In genomic region chr3:47012342-47013230, GRCh38 we compare ENCODE assay signal across 12 cellular contexts. TPM values are rescaled to one million over a fixed set of nuclear protein-coding genes. Genes with fewer than 3 reads are reported as not detected.
A peak's percentile ranks its signal among the peaks of the same experiment; 100 is the strongest.
DNase-seq lines count a peak whose midpoint lies in the region; ATAC-seq, FAIRE-seq and TF ChIP-seq lines count a peak whose summit lies in the region.
"Had no signal": no experiment of that assay in that cellular context is flagged by ENCODE, and none has a peak within 500 bp of the region (broad histone marks: within the 10 kb centered on the region; RNA-seq: fewer than 3 reads in every experiment).

No MANE protein-coding gene starts in this region.

- no peak overlapping the region for H3K4me2 ChIP-seq in astrocyte (ENCODE audit: low read length)

- DNase-seq in CD4-positive, alpha-beta memory T cell = no peak
- DNase-seq in astrocyte (ENCODE audit: low read depth) = no peak
- no peak for DNase-seq in natural killer cell
- no peak for DNase-seq in foreskin melanocyte
- DNase-seq: activated CD4-positive, alpha-beta T cell treated with anti-CD3 and anti-CD28 coated beads, Interleukin-2, amount 50 U/mL, for 1 hour; amniotic stem cell; HFFc6; NCI-H1930 had no signal

- peaks cover 0 to 3% (median 0%) of the 10 kb centered on the region in 8 donors for H3K9me3 Mint-ChIP-seq in CD4-positive, alpha-beta memory T cell
- H3K9me3 Mint-ChIP-seq in IgD-negative memory B cell (no peaks in the 10 kb centered on the region), astrocyte (ENCODE audit: unreplicated experiment) (no peaks in the 10 kb centered on the region), natural killer cell (no peaks in the 10 kb centered on the region)
- H3K9me3 Mint-ChIP-seq: HFFc6 had no signal

- peak overlapping the region; percentile 14 to 83 (median 49) for H3K27ac Mint-ChIP-seq in CD4-positive, alpha-beta memory T cell
- H3K27ac Mint-ChIP-seq in IgD-negative memory B cell (peak overlapping the region in 2 of 3 donors; percentile 32 to 35), astrocyte (ENCODE audit: unreplicated experiment) (no peak overlapping the region), natural killer cell (peak overlapping the region; percentile 87 to 93)

- no peaks in the 10 kb centered on the region for H3K9me3 ChIP-seq in CD4-positive, alpha-beta memory T cell (ENCODE audit: control insufficient read depth in 1 of 2, low read length in 2 of 2)
- H3K9me3 ChIP-seq in astrocyte (ENCODE audit: insufficient read depth, low read depth, low read length) = no peaks in the 10 kb centered on the region

- H3K4me3 ChIP-seq in CD4-positive, alpha-beta memory T cell (ENCODE audit: low read length in 2 of 2) = no peak overlapping the region
- no peak overlapping the region for H3K4me3 ChIP-seq in astrocyte (ENCODE audit: insufficient read depth, low read depth, low read length)

- CTCF ChIA-PET in CD4-positive, alpha-beta memory T cell (lab: Charles Lee; ENCODE audit: partially characterized antibody) = no interaction called here

- H4K20me1 ChIP-seq in astrocyte (ENCODE audit: insufficient read depth, low read length) = peaks cover 4% of the 10 kb centered on the region

- H3K9ac ChIP-seq in astrocyte (ENCODE audit: low read length) = no peak overlapping the region

- no peak overlapping the region for H2AFZ ChIP-seq in astrocyte (ENCODE audit: low read depth, low read length)

- FAIRE-seq in astrocyte (lab: Jason Lieb, UNC) = no peak

- peaks cover 15 to 31% (median 20%) of the 10 kb centered on the region in 4 donors for H3K4me1 Mint-ChIP-seq in CD4-positive, alpha-beta memory T cell
- H3K4me1 Mint-ChIP-seq in IgD-negative memory B cell = peaks cover 9 to 17% (median 14%) of the 10 kb centered on the region in 3 donors
- peaks cover 30% of the 10 kb centered on the region for H3K4me1 Mint-ChIP-seq in astrocyte (ENCODE audit: low read depth, unreplicated experiment)
- peaks cover 32 to 40% of the 10 kb centered on the region in 2 donors for H3K4me1 Mint-ChIP-seq in natural killer cell

- intact Hi-C loops in CD4-positive, alpha-beta memory T cell (cut with micrococcal nuclease) = no loop called here
- intact Hi-C loops in natural killer cell (cut with micrococcal nuclease) = no loop called here

- H3K79me2 ChIP-seq in astrocyte (ENCODE audit: insufficient read depth, low read length) = no peaks in the 10 kb centered on the region

- H3K4me1 ChIP-seq in CD4-positive, alpha-beta memory T cell (ENCODE audit: insufficient read depth, low read length) = peaks cover 14% of the 10 kb centered on the region
- peaks cover 27% of the 10 kb centered on the region for H3K4me1 ChIP-seq in astrocyte (ENCODE audit: insufficient read depth, low read length)

- ATAC-seq in natural killer cell (no peak), HG03039 (IDR thresholded peaks at IDR 0.05; ENCODE audit: unreplicated experiment) (no peak), HG03565 (IDR thresholded peaks at IDR 0.05; ENCODE audit: unreplicated experiment) (no peak), HG03175 (IDR thresholded peaks at IDR 0.05; ENCODE audit: unreplicated experiment) (no peak)

- H3K27me3 Mint-ChIP-seq in CD4-positive, alpha-beta memory T cell = no peaks in the 10 kb centered on the region
- no peaks in the 10 kb centered on the region for H3K27me3 Mint-ChIP-seq in IgD-negative memory B cell
- no peaks in the 10 kb centered on the region for H3K27me3 Mint-ChIP-seq in astrocyte (ENCODE audit: low read depth, unreplicated experiment)
- H3K27me3 Mint-ChIP-seq in natural killer cell (ENCODE audit: low read depth in 2 of 2) = no peaks in the 10 kb centered on the region

- peaks cover 10% of the 10 kb centered on the region for H3K36me3 ChIP-seq in CD4-positive, alpha-beta memory T cell (ENCODE audit: insufficient read depth, low read length)
- peaks cover 13% of the 10 kb centered on the region for H3K36me3 ChIP-seq in astrocyte (ENCODE audit: insufficient read depth, low read length)

- POLR2A ChIA-PET in CD4-positive, alpha-beta memory T cell (lab: Charles Lee; ENCODE audit: partially characterized antibody) = interaction anchor here (0.6 to 1.2 kb wide), 2 partner anchors 25 to 26 kb away, joined by 3 to 4 read pairs; no protein-coding TSS in a partner anchor

- H3K27me3 ChIP-seq in CD4-positive, alpha-beta memory T cell (ENCODE audit: insufficient read depth, low read length) = no peaks in the 10 kb centered on the region
- H3K27me3 ChIP-seq in astrocyte (ENCODE audit: insufficient read depth, low read length) = no peaks in the 10 kb centered on the region

- H3K36me3 Mint-ChIP-seq in CD4-positive, alpha-beta memory T cell = peaks cover 0 to 49% of the 10 kb centered on the region in 2 donors
- no peaks in the 10 kb centered on the region for H3K36me3 Mint-ChIP-seq in IgD-negative memory B cell
- peaks cover 6% of the 10 kb centered on the region for H3K36me3 Mint-ChIP-seq in astrocyte (ENCODE audit: low read depth, unreplicated experiment)
- no peaks in the 10 kb centered on the region for H3K36me3 Mint-ChIP-seq in natural killer cell

- H3K27ac ChIP-seq in CD4-positive, alpha-beta memory T cell (ENCODE audit: low read depth, low read length) = no peak overlapping the region
- no peak overlapping the region for H3K27ac ChIP-seq in astrocyte (ENCODE audit: low read depth, low read length)

- H3K4me3 Mint-ChIP-seq in CD4-positive, alpha-beta memory T cell = no peak overlapping the region
- H3K4me3 Mint-ChIP-seq in IgD-negative memory B cell (no peak overlapping the region), astrocyte (ENCODE audit: unreplicated experiment) (peak overlapping the region; percentile 45), natural killer cell (no peak overlapping the region)
- H3K4me3 Mint-ChIP-seq: HFFc6 had no signal

- TF ChIP-seq CTCF in astrocyte (IDR thresholded peaks at IDR 0.05; ENCODE audit: insufficient read depth, low read depth, low read length) = no peak
- no peak for TF ChIP-seq CTCF in natural killer cell (IDR thresholded peaks at IDR 0.05)

RNA-seq across cellular contexts. Expression of gene NBEAL2, which starts 33.1 kb away (rescaled TPM):
- 100 to 1,000 TPM; 144 to 147 TPM for total RNA-seq in CD4-positive, alpha-beta memory T cell
- 10 to 100 TPM in 1 of 2 donors, 1 to 10 TPM in 1; 4.5 to 16.0 TPM for polyA plus RNA-seq in CD4-positive, alpha-beta memory T cell
- 6.7 TPM for polyA plus RNA-seq in IgD-negative memory B cell
- total RNA-seq in astrocyte = 11.4 and 14.8 TPM in 2 replicates
- 100 to 1,000 TPM; 453 to 536 (median 532) TPM for total RNA-seq in natural killer cell

RNA-seq across cellular contexts. Expression of gene CCDC12, which starts 36.0 kb away (rescaled TPM):
- 10 to 100 TPM; 59.3 to 59.4 TPM for total RNA-seq in CD4-positive, alpha-beta memory T cell
- 100 to 1,000 TPM in 1 of 2 donors, 10 to 100 TPM in 1; 86.5 to 102 TPM for polyA plus RNA-seq in CD4-positive, alpha-beta memory T cell
- 151 TPM for polyA plus RNA-seq in IgD-negative memory B cell
- total RNA-seq in astrocyte (26.2 and 29.0 TPM in 2 replicates), natural killer cell (100 to 1,000 TPM; 104 to 114 (median 111) TPM)
